ENCODE assay signal across 22 cellular contexts in genomic region chr3:114587973-114588372, GRCh38.
"Had no signal": no experiment of that assay in that cellular context is flagged by ENCODE, and none has a peak within 500 bp of the region (broad histone marks: within the 10 kb centered on the region; RNA-seq: fewer than 3 reads in every experiment).

No MANE protein-coding gene starts in this region.

- H3K27me3 ChIP-seq: SJSA1 had no signal

- DNase-seq: KBM-7, MV-4-11, NCI-H1092, NCI-H1105 treated with DMSO at 0.1 percent for 48 hours, NCI-H1417 treated with DMSO at 0.1 percent for 48 hours, NCI-H146, NCI-H1694 treated with DMSO at 0.1 percent for 48 hours, NCI-H1930, NCI-H2081, NCI-H2107, NCI-H226, NCI-H446, NCI-H510A, NCI-H524 treated with DMSO at 0.1 percent for 48 hours, NCI-H748 treated with DMSO at 0.1 percent for 48 hours, Right ventricle myocardium superior, RPMI8226, SIG-M5 had no signal

- H3K4me3 ChIP-seq: SJSA1, SK-N-MC had no signal

- H3K9me3 ChIP-seq: SJSA1 had no signal

- FAIRE-seq: HTR-8/SVneo, RCC 7860 had no signal
